Comparison of ENCODE assay signal across 8 cellular contexts in genomic region chr10:123559066-123559822, GRCh38.
DNase-seq lines count a peak whose midpoint lies in the region; ATAC-seq and TF ChIP-seq lines count a peak whose summit lies in the region.

No MANE protein-coding gene starts in this region.

- peak; percentile 57 for ATAC-seq in GM21367 (IDR thresholded peaks at IDR 0.05; ENCODE audit: unreplicated experiment)
- no peak for ATAC-seq in GM18870 (IDR thresholded peaks at IDR 0.05; ENCODE audit: unreplicated experiment)

- CTCF ChIA-PET in BJ (lab: Yijun Ruan, JAX) = interaction anchor here (0.6 to 2.0 kb wide), 13 partner anchors 16 to 910 kb away, joined by 3 to 9 read pairs (median 4); no protein-coding TSS in a partner anchor

- no peak overlapping the region for H3K4me3 Mint-ChIP-seq in brain

- no peak overlapping the region for H3K27ac Mint-ChIP-seq in brain

- H3K36me3 Mint-ChIP-seq in brain = no peaks in the 10 kb centered on the region

- no peak overlapping the region for H3K4me3 ChIP-seq in BJ (ENCODE audit: low read depth, low read length)

- DNase-seq in BJ (ENCODE audit: low read depth) (no peak), NCI-H1092 treated with DMSO at 0.1 percent for 48 hours (lab: John Stamatoyannopoulos, UW) (peak; percentile 37), UCSD-AML1 (lab: John Stamatoyannopoulos, UW; ENCODE audit: unreplicated experiment) (peak; percentile 58), inferior parietal cortex (ENCODE audit: extremely low spot score) (peak; percentile 94)
- DNase-seq in stimulated activated CD4-positive, alpha-beta T cell treated with anti-CD3 and anti-CD28 coated beads, Interleukin-12 subunit alpha, Interleukin-12 subunit beta, amount 100 ng/mL, for 48 hours (ENCODE audit: low read depth in 2 of 3, low spot score in 1 of 3) = peak; percentile 37 to 65 (median 48)

- H3K27me3 ChIP-seq in BJ (ENCODE audit: control insufficient read depth, insufficient read depth, low read length) = no peaks in the 10 kb centered on the region; the same call in 1 of the 2 replicates

- H3K4me1 Mint-ChIP-seq in brain = no peaks in the 10 kb centered on the region

- no peaks in the 10 kb centered on the region for H3K9me3 Mint-ChIP-seq in brain

- peak; percentile 94 for TF ChIP-seq CTCF in BJ (IDR thresholded peaks at IDR 0.05; ENCODE audit: insufficient read depth, low read depth, low read length)
- peak; percentile 98 to 99 for TF ChIP-seq CTCF in brain (conservative IDR thresholded peaks at IDR 0.05)

- H3K27me3 Mint-ChIP-seq in brain = peaks cover 45% of the 10 kb centered on the region

- POLR2A ChIA-PET in BJ (lab: Charles Lee) = no interaction called here

- no peaks in the 10 kb centered on the region for H3K36me3 ChIP-seq in BJ (ENCODE audit: control insufficient read depth, insufficient read depth, low read length)
